In the genomic region with DNA sequence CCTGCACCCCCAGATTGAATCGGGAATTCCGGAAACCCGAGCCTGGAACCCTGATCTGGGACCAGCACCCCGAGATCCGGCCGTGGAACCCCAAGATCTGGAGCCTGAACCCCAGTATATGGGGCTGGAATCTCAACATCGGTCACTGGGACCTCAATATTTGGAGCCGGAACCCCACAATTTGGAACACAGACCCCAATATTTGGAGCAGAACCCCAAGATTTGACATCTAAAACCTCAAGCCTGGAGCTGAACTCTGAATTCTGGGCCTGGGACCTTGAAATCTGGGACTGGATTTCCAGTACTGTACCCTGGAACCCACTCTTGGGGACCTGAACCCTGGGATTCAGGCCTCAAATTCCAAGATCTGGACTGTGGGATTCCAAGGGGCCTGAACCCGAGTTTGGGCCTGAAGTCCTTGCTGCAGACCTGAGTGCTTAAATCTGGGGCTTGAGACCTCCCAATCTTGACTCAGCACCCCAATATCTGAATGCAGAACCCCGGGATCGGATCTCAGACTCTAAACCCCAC, we compare ENCODE assay signal across 8 cellular contexts. TPM values are rescaled to one million over a fixed set of nuclear protein-coding genes. Genes with fewer than 3 reads are reported as not detected.
DNase-seq lines count a peak whose midpoint lies in the region; ATAC-seq and TF ChIP-seq lines count a peak whose summit lies in the region.

No MANE protein-coding gene starts in this region.

- H3K9me3 ChIP-seq in Peyer's patch: no peaks in the 10 kb centered on the region
- no peaks in the 10 kb centered on the region for H3K9me3 ChIP-seq in esophagus squamous epithelium

- peak overlapping the region; percentile 74 for H3K4me3 Mint-ChIP-seq in progenitor cell of endocrine pancreas (ENCODE audit: low read depth)

- H3K27me3 Mint-ChIP-seq in progenitor cell of endocrine pancreas: no peaks in the 10 kb centered on the region

- TF ChIP-seq POLR2A in Peyer's patch (IDR thresholded peaks at IDR 0.05) (no peak), esophagus squamous epithelium (IDR thresholded peaks at IDR 0.05) (no peak)

- no peaks in the 10 kb centered on the region for H3K36me3 ChIP-seq in GM06990 (ENCODE audit: control insufficient read depth, insufficient read depth, low read length)
- peaks cover 0 to 16% (median 0%) of the 10 kb centered on the region in 3 donors for H3K36me3 ChIP-seq in Peyer's patch
- peaks cover 0 to 29% (median 8%) of the 10 kb centered on the region in 3 donors for H3K36me3 ChIP-seq in esophagus squamous epithelium

- H3K4me1 ChIP-seq in Peyer's patch (peaks cover 0 to 32% (median 9%) of the 10 kb centered on the region in 4 donors), esophagus squamous epithelium (peaks cover 18 to 48% (median 20%) of the 10 kb centered on the region in 3 donors)

- CTCF ChIA-PET in HEK293T (lab: Yijun Ruan, JAX): interaction anchor here (0.7 kb wide), 1 partner anchor 10 kb away, joined by 5 read pairs; no protein-coding TSS in a partner anchor

- H3K9me3 Mint-ChIP-seq in progenitor cell of endocrine pancreas (ENCODE audit: low read depth): no peaks in the 10 kb centered on the region

- H3K27ac Mint-ChIP-seq in progenitor cell of endocrine pancreas: no peak overlapping the region

- H3K27me3 ChIP-seq in GM06990 (replicated peaks; ENCODE audit: control insufficient read depth, insufficient read depth, low read length): no peaks in the 10 kb centered on the region
- H3K27me3 ChIP-seq in Peyer's patch: no peaks in the 10 kb centered on the region
- H3K27me3 ChIP-seq in esophagus squamous epithelium: no peaks in the 10 kb centered on the region

- peaks cover 23% of the 10 kb centered on the region for H3K4me1 Mint-ChIP-seq in progenitor cell of endocrine pancreas (ENCODE audit: low read depth)

- H3K27ac ChIP-seq in Peyer's patch: peak overlapping the region; percentile 69 to 83 (median 74)
- peak overlapping the region; percentile 77 to 92 (median 85) for H3K27ac ChIP-seq in esophagus squamous epithelium

- H3K4me3 ChIP-seq in GM06990 (replicated peaks; ENCODE audit: low read depth, low read length) (peak overlapping the region; percentile 61), Peyer's patch (peak overlapping the region; percentile 62 to 93 (median 79)), esophagus squamous epithelium (peak overlapping the region; percentile 68 to 85 (median 78))

- peaks cover 7% of the 10 kb centered on the region for H3K36me3 Mint-ChIP-seq in progenitor cell of endocrine pancreas (ENCODE audit: insufficient read depth)

- POLR2A ChIA-PET in HEK293T (lab: Yijun Ruan, JAX): interaction anchor here (1.0 to 1.2 kb wide), 2 partner anchors 50 to 188 kb away, joined by 3 read pairs; a partner anchor contains a TSS

- no peak for DNase-seq in GM06990 (ENCODE audit: extremely low read depth, insufficient read length)
- no peak for DNase-seq in Peyer's patch
- no peak for DNase-seq in esophagus squamous epithelium (lab: John Stamatoyannopoulos, UW)
- no peak for DNase-seq in progenitor cell of endocrine pancreas (ENCODE audit: low spot score, unreplicated experiment)
- no peak for DNase-seq in HEK293T (ENCODE audit: extremely low spot score)
- no peak for DNase-seq in NCI-H446 treated with DMSO at 0.1 percent for 48 hours (lab: John Stamatoyannopoulos, UW)

- no peak for ATAC-seq in GM21723 (IDR thresholded peaks at IDR 0.05; ENCODE audit: unreplicated experiment)
- ATAC-seq in activated CD4-positive, CD25-positive, alpha-beta regulatory T cell treated with anti-CD3 and anti-CD28 coated beads, Interleukin-2, amount 50 U/mL, for 24 hours: no peak

- WGBS in esophagus squamous epithelium, 2 donors: 17% methylated on average over 1 of the region's 11 CpGs; no CpG with 5 or more reads in 1 of the 2 donors

- intact Hi-C loops in esophagus squamous epithelium (cut with DNase I): loop anchor here (10.0 kb wide), 1 partner anchor 172 kb away; no protein-coding TSS in a partner anchor

- TF ChIP-seq CTCF in GM06990 (IDR thresholded peaks at IDR 0.05; ENCODE audit: insufficient read depth, low read length, poor library complexity, severe bottlenecking) (no peak), Peyer's patch (IDR thresholded peaks at IDR 0.05) (no peak), esophagus squamous epithelium (IDR thresholded peaks at IDR 0.05) (no peak), progenitor cell of endocrine pancreas (IDR thresholded peaks at IDR 0.05; ENCODE audit: unreplicated experiment) (no peak)

TF ChIP-seq in HEK293T, 16 proteins besides CTCF, POLR2A, EP300 and RAD21:
- TF ChIP-seq ELF4 (IDR thresholded peaks at IDR 0.05) (no peak), FOXM1 (IDR thresholded peaks at IDR 0.05; ENCODE audit: borderline replicate concordance) (no peak), FOXK2 (IDR thresholded peaks at IDR 0.05) (no peak), LEF1 (IDR thresholded peaks at IDR 0.05; ENCODE audit: borderline replicate concordance) (no peak), FOXA1 (IDR thresholded peaks at IDR 0.05) (no peak), BHLHE40 (IDR thresholded peaks at IDR 0.05; ENCODE audit: borderline replicate concordance) (no peak), L3MBTL2 (conservative IDR thresholded peaks at IDR 0.05) (no peak), ARNT (IDR thresholded peaks at IDR 0.05) (no peak), CTBP1 (IDR thresholded peaks at IDR 0.05; ENCODE audit: borderline replicate concordance) (no peak), SP1 (IDR thresholded peaks at IDR 0.05) (no peak), NFRKB (IDR thresholded peaks at IDR 0.05) (no peak), HDGF (IDR thresholded peaks at IDR 0.05; ENCODE audit: borderline replicate concordance) (no peak)
- TF ChIP-seq, protein P1, sequence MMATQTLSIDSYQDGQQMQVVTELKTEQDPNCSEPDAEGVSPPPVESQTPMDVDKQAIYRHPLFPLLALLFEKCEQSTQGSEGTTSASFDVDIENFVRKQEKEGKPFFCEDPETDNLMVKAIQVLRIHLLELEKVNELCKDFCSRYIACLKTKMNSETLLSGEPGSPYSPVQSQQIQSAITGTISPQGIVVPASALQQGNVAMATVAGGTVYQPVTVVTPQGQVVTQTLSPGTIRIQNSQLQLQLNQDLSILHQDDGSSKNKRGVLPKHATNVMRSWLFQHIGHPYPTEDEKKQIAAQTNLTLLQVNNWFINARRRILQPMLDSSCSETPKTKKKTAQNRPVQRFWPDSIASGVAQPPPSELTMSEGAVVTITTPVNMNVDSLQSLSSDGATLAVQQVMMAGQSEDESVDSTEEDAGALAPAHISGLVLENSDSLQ (IDR thresholded peaks at IDR 0.05): no peak

RNA-seq across cellular contexts. Expression of a gene that starts 0.6 kb away (rescaled TPM):
- total RNA-seq in Peyer's patch (10 to 100 TPM in 3 of 4 donors, 1 to 10 TPM in 1; 8.3 to 34.4 (median 22.1) TPM), esophagus squamous epithelium (10 to 100 TPM in 1 of 4 donors, 1 to 10 TPM in 3; 5.6 to 12.4 (median 7.5) TPM), progenitor cell of endocrine pancreas (31.0 and 31.5 TPM in 2 replicates)

RNA-seq across cellular contexts. Expression of a gene that starts 28.7 kb away (rescaled TPM):
- total RNA-seq in Peyer's patch (10 to 100 TPM in 3 of 4 donors, 1 to 10 TPM in 1; 4.2 to 56.1 (median 20.2) TPM), esophagus squamous epithelium (10 to 100 TPM in 3 of 4 donors, 1 to 10 TPM in 1; 4.5 to 95.9 (median 33.8) TPM), progenitor cell of endocrine pancreas (not detected in 2 replicates)

RNA-seq across cellular contexts. Expression of a gene that starts 34.5 kb away (rescaled TPM):
- total RNA-seq in Peyer's patch (1 to 10 TPM in 1 of 4 donors, not detected in 3; 9.7 TPM), esophagus squamous epithelium (1 to 10 TPM in 1 of 4 donors, not detected in 3; 1.3 TPM), progenitor cell of endocrine pancreas (1.6 TPM in 1 of 2 replicates, not detected in the other)

RNA-seq across cellular contexts. Expression of a gene that starts 36.5 kb away (rescaled TPM):
- total RNA-seq in Peyer's patch (10 to 100 TPM in 3 of 4 donors, 1 to 10 TPM in 1; 8.4 to 38.0 (median 23.6) TPM), esophagus squamous epithelium (10 to 100 TPM in 2 of 4 donors, 1 to 10 TPM in 2; 4.0 to 29.4 (median 11.6) TPM), progenitor cell of endocrine pancreas (11.4 and 13.9 TPM in 2 replicates)

RNA-seq across cellular contexts. Expression of a gene that starts 58.2 kb away (rescaled TPM):
- total RNA-seq in Peyer's patch: 10 to 100 TPM; 15.7 to 48.0 (median 39.1) TPM
- 10 to 100 TPM; 17.6 to 40.1 (median 29.6) TPM for total RNA-seq in esophagus squamous epithelium
- total RNA-seq in progenitor cell of endocrine pancreas: 13.3 and 14.4 TPM in 2 replicates
